Comparison of ENCODE assay signal across 20 cellular contexts in genomic region chr14:57865066-57865449, GRCh38. TPM values are rescaled to one million over a fixed set of nuclear protein-coding genes. Genes with fewer than 3 reads are reported as not detected.
DNase-seq lines count a peak whose midpoint lies in the region; ATAC-seq and TF ChIP-seq lines count a peak whose summit lies in the region.
"Had no signal": no experiment of that assay in that cellular context is flagged by ENCODE, and none has a peak within 500 bp of the region (broad histone marks: within the 10 kb centered on the region; RNA-seq: fewer than 3 reads in every experiment).

No MANE protein-coding gene starts in this region.

- no peaks in the 10 kb centered on the region for H3F3A ChIP-seq in SK-N-SH (replicated peaks; ENCODE audit: insufficient read depth)

- no peak for TF ChIP-seq CTCF in SK-N-SH (IDR thresholded peaks at IDR 0.05)
- TF ChIP-seq CTCF in coronary artery (IDR thresholded peaks at IDR 0.05) = no peak
- no peak for TF ChIP-seq CTCF in tibial artery (IDR thresholded peaks at IDR 0.05)

- no peaks in the 10 kb centered on the region for H4K20me1 ChIP-seq in SK-N-SH (ENCODE audit: insufficient read depth)

- H3K4me3 ChIP-seq in SK-N-SH (ENCODE audit: low read depth in 2 of 2, low read length in 1 of 2) (no peak overlapping the region), coronary artery (peak overlapping the region; percentile 60), mesenchymal stem cell (ENCODE audit: insufficient read depth in 1 of 2, low read depth in 1 of 2, low read length in 2 of 2) (peak overlapping the region; percentile 42 to 76), tibial artery (peak overlapping the region; percentile 36 to 52)

- ATAC-seq in SK-N-SH treated with all-trans-retinoic acid at 6 μM for 48 hours (no peak), GM18520 (IDR thresholded peaks at IDR 0.05; ENCODE audit: unreplicated experiment) (no peak)
- ATAC-seq: psoas muscle had no signal

- no peak overlapping the region for H4K8ac ChIP-seq in mesenchymal stem cell (ENCODE audit: low read length)

- no peak overlapping the region for H2BK120ac ChIP-seq in mesenchymal stem cell (ENCODE audit: low read depth, low read length)

- TF ChIP-seq RAD21 in SK-N-SH (IDR thresholded peaks at IDR 0.05; ENCODE audit: low read length) = no peak

- H2AFZ ChIP-seq in SK-N-SH (ENCODE audit: low read depth) = no peak overlapping the region
- no peak overlapping the region for H2AFZ ChIP-seq in mesenchymal stem cell (ENCODE audit: low read depth, low read length)

- H3K79me1 ChIP-seq in mesenchymal stem cell (replicated peaks; ENCODE audit: low read length, poor library complexity, severe bottlenecking) = no peaks in the 10 kb centered on the region

- no peak overlapping the region for H2BK15ac ChIP-seq in mesenchymal stem cell (ENCODE audit: low read depth, poor library complexity, severe bottlenecking)

- no peak overlapping the region for H3K18ac ChIP-seq in mesenchymal stem cell (ENCODE audit: low read depth in 1 of 2, low read length in 2 of 2)

- H3K4ac ChIP-seq in mesenchymal stem cell (ENCODE audit: low read depth in 1 of 2, low read length in 2 of 2) = no peak overlapping the region

- H3K23ac ChIP-seq in mesenchymal stem cell (ENCODE audit: low read length in 2 of 2) = no peak overlapping the region

- H3K9ac ChIP-seq in SK-N-SH (no peak overlapping the region), mesenchymal stem cell (ENCODE audit: low read length) (no peak overlapping the region)

- CTCF ChIA-PET in SK-N-SH (lab: Yijun Ruan, JAX) = interaction anchor here (1.4 kb wide), 1 partner anchor 12 kb away, joined by 3 read pairs; no protein-coding TSS in a partner anchor

- H3K79me2 ChIP-seq in SK-N-SH (ENCODE audit: insufficient read depth) = no peaks in the 10 kb centered on the region

- no peaks in the 10 kb centered on the region for H3K9me2 ChIP-seq in SK-N-SH

- H3K9me3 ChIP-seq in SK-N-SH (no peaks in the 10 kb centered on the region), mesenchymal stem cell (ENCODE audit: control insufficient read depth, low read length) (no peaks in the 10 kb centered on the region), tibial artery (no peaks in the 10 kb centered on the region)
- H3K9me3 ChIP-seq: gastroesophageal sphincter, psoas muscle had no signal

- H2BK5ac ChIP-seq in mesenchymal stem cell (ENCODE audit: low read depth, low read length, poor library complexity, severe bottlenecking) = no peak overlapping the region

- H3K36me3 ChIP-seq in SK-N-SH (replicated peaks in 1 of 2; ENCODE audit: control insufficient read depth in 1 of 2, insufficient read depth in 2 of 2, low read length in 1 of 2) (no peaks in the 10 kb centered on the region), mesenchymal stem cell (ENCODE audit: control insufficient read depth in 1 of 2, insufficient read depth in 2 of 2, low read depth in 1 of 2, low read length in 2 of 2) (no peaks in the 10 kb centered on the region), tibial artery (no peaks in the 10 kb centered on the region)
- H3K36me3 ChIP-seq: gastroesophageal sphincter had no signal

- no peak overlapping the region for H3K27ac ChIP-seq in SK-N-SH (ENCODE audit: low read depth in 2 of 2, low read length in 1 of 2)
- no peak overlapping the region for H3K27ac ChIP-seq in coronary artery
- no peak overlapping the region for H3K27ac ChIP-seq in mesenchymal stem cell (ENCODE audit: low read length, poor library complexity, severe bottlenecking)
- H3K27ac ChIP-seq in tibial artery = no peak overlapping the region
- H3K27ac ChIP-seq: gastroesophageal sphincter, HL-60, psoas muscle had no signal

- in situ Hi-C loops in G401 (cut with HindIII; ENCODE audit: low sequenced_read_pairs) = no loop called here

- H4K91ac ChIP-seq in mesenchymal stem cell (ENCODE audit: low read length) = peak overlapping the region; percentile 39

- H2AK5ac ChIP-seq in mesenchymal stem cell (ENCODE audit: low read length, severe bottlenecking) = no peak overlapping the region

- no peak for TF ChIP-seq EP300 in SK-N-SH (IDR thresholded peaks at IDR 0.05; ENCODE audit: borderline replicate concordance in 1 of 2, low read depth in 1 of 2, low read length in 1 of 2)

- intact Hi-C loops in tibial artery (cut with DNase I; ENCODE audit: low total_unique reads) = no loop called here

- POLR2A ChIA-PET in SK-N-SH (lab: Yijun Ruan, JAX) = no interaction called here

- H2BK12ac ChIP-seq in mesenchymal stem cell (ENCODE audit: low read length in 2 of 2) = no peak overlapping the region

- 12% methylated on average over 13 of the region's 28 CpGs for WGBS in SK-N-SH (ENCODE audit: low lambda C conversion rate)
- WGBS in mesenchymal stem cell = 5% methylated on average over 27 of the region's 28 CpGs

- H3K4me1 ChIP-seq in SK-N-SH (ENCODE audit: control insufficient read depth in 1 of 2, insufficient read depth in 2 of 2, low read depth in 1 of 2, low read length in 1 of 2) (no peaks in the 10 kb centered on the region), mesenchymal stem cell (ENCODE audit: control insufficient read depth, insufficient read depth, low read depth, low read length) (peaks cover 14% of the 10 kb centered on the region), tibial artery (peaks cover 0 to 20% (median 16%) of the 10 kb centered on the region in 4 donors)
- H3K4me1 ChIP-seq: psoas muscle had no signal

- H3K14ac ChIP-seq in mesenchymal stem cell (ENCODE audit: low read length in 2 of 2) = no peak overlapping the region

- DNase-seq in SK-N-SH (peak; percentile 21), coronary artery (ENCODE audit: low spot score) (no peak), mesenchymal stem cell (no peak), tibial artery (no peak), OCI-M2 (lab: John Stamatoyannopoulos, UW; ENCODE audit: unreplicated experiment) (no peak), G401 (ENCODE audit: low spot score) (no peak)
- DNase-seq: activated CD4-positive, CD25-positive, alpha-beta regulatory T cell treated with anti-CD3 and anti-CD28 coated beads, Interleukin-2, amount 50 U/mL, for 72 hours; CD4-positive, alpha-beta T cell; Karpas-422; NCI-H1417 treated with DMSO at 0.1 percent for 48 hours; T-helper 1 cell had no signal

- H3K27me3 ChIP-seq in SK-N-SH (ENCODE audit: insufficient read depth) (peaks cover 30% of the 10 kb centered on the region), mesenchymal stem cell (ENCODE audit: control insufficient read depth in 1 of 2, insufficient read depth in 1 of 2, low read length in 2 of 2) (peaks cover 9 to 52% of the 10 kb centered on the region in 2 experiments), tibial artery (peaks cover 6 to 42% of the 10 kb centered on the region in 2 donors)

- H3K4me2 ChIP-seq in SK-N-SH (no peak overlapping the region), mesenchymal stem cell (ENCODE audit: low read length, poor library complexity, severe bottlenecking) (peak overlapping the region; percentile 97)

TF ChIP-seq in SK-N-SH, 30 proteins besides CTCF, POLR2A, EP300 and RAD21:
- TF ChIP-seq TCF12 (IDR thresholded peaks at IDR 0.05) = no peak
- no peak for TF ChIP-seq EZH2phosphoT487 (IDR thresholded peaks at IDR 0.05; ENCODE audit: borderline replicate concordance, low read depth)
- no peak for TF ChIP-seq NRF1 (IDR thresholded peaks at IDR 0.05; ENCODE audit: low read depth, low read length)

TF ChIP-seq in SK-N-SH treated with all-trans-retinoic acid at 6 μM for 48 hours, 23 proteins besides CTCF, POLR2A, EP300 and RAD21 (continues in another document):
- TF ChIP-seq SNAI2 (CRISPR knock-in tag; IDR thresholded peaks at IDR 0.05) (no peak), PPARA (CRISPR knock-in tag; IDR thresholded peaks at IDR 0.05; ENCODE audit: borderline replicate concordance) (no peak), OSR1 (CRISPR knock-in tag; IDR thresholded peaks at IDR 0.05) (no peak), TSHZ2 (CRISPR knock-in tag; IDR thresholded peaks at IDR 0.05) (no peak), BACH2 (CRISPR knock-in tag; IDR thresholded peaks at IDR 0.05; ENCODE audit: borderline replicate concordance) (no peak)

RNA-seq across cellular contexts. Expression of gene SLC35F4, which starts 0.8 kb away (rescaled TPM):
- polyA plus RNA-seq in SK-N-SH (2012; rRNA removed) = not detected in 2 replicates
- polyA plus RNA-seq in SK-N-SH (2012; cell fraction: cytosol; rRNA removed) = not detected in 2 replicates
- polyA plus RNA-seq in SK-N-SH (2012; cell fraction: nucleus; rRNA removed) = not detected in 2 replicates
- polyA plus RNA-seq in mesenchymal stem cell (2013, experiment 1 of 2) = not detected
- polyA plus RNA-seq in mesenchymal stem cell (2013, experiment 2 of 2) = not detected
- 0.88 TPM in 1 of 2 replicates, not detected in the other for total RNA-seq in G401 (2014; rRNA removed; shearing (Covaris generic))
- total RNA-seq: activated naive CD4-positive, alpha-beta T cell treated with anti-CD3 and anti-CD28 coated beads for 36 hours; CD4-positive, alpha-beta T cell; gastroesophageal sphincter; mucosa of gallbladder; psoas muscle; RPMI7951; subcutaneous adipose tissue had no signal
- polyA plus RNA-seq: psoas muscle had no signal

Comparison
In these comparisons a context has a peak if more than half of its experiments do, and no peak if none do; other contexts are left out.
1. H3K4me3 ChIP-seq: peak in coronary artery (single experiment), mesenchymal stem cell (2 of 2) and tibial artery (2 of 2); none in SK-N-SH (0 of 2).